Comparison of ENCODE assay signal across 16 cellular contexts in the genomic region with DNA sequence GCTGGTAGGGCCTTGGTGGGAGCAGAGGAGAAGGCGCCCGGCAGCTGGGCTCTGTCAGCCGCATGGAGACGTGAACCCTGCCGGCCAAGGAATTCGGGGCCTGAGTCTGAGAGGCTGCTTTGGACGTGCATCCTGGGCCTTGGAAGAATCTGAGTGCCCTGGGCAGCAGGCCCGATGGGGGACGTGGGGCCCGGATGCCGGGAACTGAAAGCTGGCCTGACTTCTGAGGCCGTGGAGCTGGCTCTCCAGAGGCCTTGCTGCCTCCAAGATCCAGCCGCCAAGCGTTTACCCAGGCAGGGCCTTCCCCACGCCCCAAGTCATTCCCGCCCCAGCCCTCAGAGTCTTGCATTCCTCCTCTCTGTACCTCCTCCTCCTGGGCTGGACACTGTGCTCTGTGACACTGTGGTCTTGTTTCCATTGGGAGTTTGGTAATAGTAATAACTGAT. TPM values are rescaled to one million over a fixed set of nuclear protein-coding genes. Genes with fewer than 3 reads are reported as not detected.
A peak's percentile ranks its signal among the peaks of the same experiment; 100 is the strongest.
DNase-seq lines count a peak whose midpoint lies in the region; ATAC-seq and TF ChIP-seq lines count a peak whose summit lies in the region.
"Had no signal": no experiment of that assay in that cellular context is flagged by ENCODE, and none has a peak within 500 bp of the region (broad histone marks: within the 10 kb centered on the region; RNA-seq: fewer than 3 reads in every experiment).

No MANE protein-coding gene starts in this region.

- H3K4me3 ChIP-seq in lower lobe of right lung (no peak overlapping the region), sigmoid colon (peak overlapping the region in 1 of 4 donors; percentile 0)
- H3K4me3 ChIP-seq: GM12878 had no signal

- intact Hi-C loops in lower lobe of right lung (cut with DNase I): no loop called here
- intact Hi-C loops in sigmoid colon (cut with DNase I): no loop called here

- H3K4me1 ChIP-seq in lower lobe of right lung: peaks cover 35% of the 10 kb centered on the region
- H3K4me1 ChIP-seq in sigmoid colon: peaks cover 0 to 50% (median 36%) of the 10 kb centered on the region in 4 donors

- no peaks in the 10 kb centered on the region for H3K9me3 ChIP-seq in lower lobe of right lung
- no peaks in the 10 kb centered on the region for H3K9me3 ChIP-seq in sigmoid colon

- TF ChIP-seq EP300 in sigmoid colon (IDR thresholded peaks at IDR 0.05): peak in 1 of 4 donors; percentile 17

- no peaks in the 10 kb centered on the region for H3K27me3 ChIP-seq in lower lobe of right lung (ENCODE audit: low read depth)
- H3K27me3 ChIP-seq in sigmoid colon: no peaks in the 10 kb centered on the region

- no peak for TF ChIP-seq POLR2A in sigmoid colon (IDR thresholded peaks at IDR 0.05)

- ATAC-seq in lower lobe of right lung (peak; percentile 72 to 84), HG03108 (IDR thresholded peaks at IDR 0.05; ENCODE audit: unreplicated experiment) (no peak)
- ATAC-seq: activated CD8-positive, alpha-beta T cell treated with anti-CD3 and anti-CD28 coated beads, Interleukin-2, amount 10 ng/mL, durations not matched to agents 7 days and 5 days; GM12878; Panc1 had no signal

- DNase-seq in Ammon's horn (ENCODE audit: low spot score): peak; percentile 45
- DNase-seq in fibroblast of gingiva (ENCODE audit: low read depth): peak; percentile 7
- DNase-seq in lower lobe of right lung: peak; percentile 70
- DNase-seq in sigmoid colon: peak; percentile 93
- DNase-seq in KG1 (lab: John Stamatoyannopoulos, UW): no peak
- DNase-seq in effector CD4-positive, alpha-beta T cell: no peak
- DNase-seq in islet precursor cell: no peak
- DNase-seq: ACHN; activated CD8-positive, alpha-beta T cell treated with anti-CD3 and anti-CD28 coated beads, Interleukin-2, amount 10 ng/mL, durations not matched to agents 7 days and 5 days; activated naive CD4-positive, alpha-beta T cell treated with Interleukin-2 at 50 U/mL for 16 hours; DMS153; foreskin melanocyte; MM.1S had no signal

- 75 to 80% methylated on average over 16 of the region's 16 CpGs for WGBS in sigmoid colon, 2 donors

- peak overlapping the region; percentile 66 for H3K27ac ChIP-seq in lower lobe of right lung
- peak overlapping the region; percentile 83 to 87 (median 84) for H3K27ac ChIP-seq in sigmoid colon

- no peaks in the 10 kb centered on the region for H3K36me3 ChIP-seq in lower lobe of right lung
- no peaks in the 10 kb centered on the region for H3K36me3 ChIP-seq in sigmoid colon

- TF ChIP-seq CTCF in lower lobe of right lung (IDR thresholded peaks at IDR 0.05) (no peak), sigmoid colon (IDR thresholded peaks at IDR 0.05) (no peak)

RNA-seq across cellular contexts. Expression of a gene that starts 37.2 kb away (rescaled TPM):
- total RNA-seq in lower lobe of right lung (30.7 TPM), sigmoid colon (10 to 100 TPM in 3 of 4 donors, 1 to 10 TPM in 1; 6.7 to 18.0 (median 11.5) TPM)
- polyA plus RNA-seq in sigmoid colon: 1 to 10 TPM in 2 of 3 donors, under 1 TPM in 1; under 0.01 to 2.8 (median 1.5) TPM

Comparison
In these comparisons a context has a peak if more than half of its experiments do, and no peak if none do; other contexts are left out.
1. DNase-seq: peak in Ammon's horn (single experiment), fibroblast of gingiva (single experiment), lower lobe of right lung (single experiment) and sigmoid colon (single experiment); none in KG1 (single experiment), effector CD4-positive, alpha-beta T cell (single experiment) and islet precursor cell (single experiment).